In the genomic region with DNA sequence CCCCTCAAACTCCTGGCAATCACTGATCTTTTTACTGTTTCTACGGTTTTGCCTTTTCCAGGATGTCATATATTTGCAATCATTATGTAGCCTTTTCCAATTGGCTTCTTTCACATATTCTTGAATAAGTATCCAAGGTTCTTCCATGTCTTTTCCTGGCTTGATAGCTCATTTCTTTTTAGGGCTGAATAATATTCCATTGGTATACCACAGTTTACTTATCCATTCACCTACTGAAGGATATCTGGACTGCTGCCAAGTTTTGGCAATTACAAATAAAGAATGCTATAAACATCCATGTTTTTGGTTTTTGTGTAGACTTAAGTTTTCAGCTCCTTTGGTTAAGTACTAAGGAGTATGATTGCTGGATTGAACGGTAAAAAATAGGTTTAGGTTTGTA, we compare ENCODE assay signal across 23 cellular contexts. TPM values are rescaled to one million over a fixed set of nuclear protein-coding genes. Genes with fewer than 3 reads are reported as not detected.
DNase-seq lines count a peak whose midpoint lies in the region; ATAC-seq, FAIRE-seq and TF ChIP-seq lines count a peak whose summit lies in the region.
"Had no signal": no experiment of that assay in that cellular context is flagged by ENCODE, and none has a peak within 500 bp of the region (broad histone marks: within the 10 kb centered on the region; RNA-seq: fewer than 3 reads in every experiment).

No MANE protein-coding gene starts in this region.

- H4K20me1 ChIP-seq in SK-N-SH (ENCODE audit: insufficient read depth) (peaks cover 88% of the 10 kb centered on the region), K562 (replicated peaks; ENCODE audit: control insufficient read depth, insufficient read depth, low read length) (no peaks in the 10 kb centered on the region)

- H3K4me1 Mint-ChIP-seq in activated CD8-positive, alpha-beta T cell treated with anti-CD3 and anti-CD28 coated beads for 36 hours (ENCODE audit: low read depth): peaks cover 17% of the 10 kb centered on the region
- peaks cover 8% of the 10 kb centered on the region; the same call in 1 of the 2 replicates for H3K4me1 Mint-ChIP-seq in HFFc6 (ENCODE audit: low read depth)

- no peak for TF ChIP-seq CTCF in SK-N-SH (IDR thresholded peaks at IDR 0.05)
- TF ChIP-seq CTCF in K562 (IDR thresholded peaks at IDR 0.05 in 2 of 3, conservative IDR thresholded peaks at IDR 0.05 in 1 of 3; ENCODE audit: insufficient read depth in 2 of 3, low read depth in 1 of 3, low read length in 3 of 3): no peak
- TF ChIP-seq CTCF in activated CD8-positive, alpha-beta T cell treated with anti-CD3 and anti-CD28 coated beads for 36 hours (IDR thresholded peaks at IDR 0.05): no peak
- no peak for TF ChIP-seq CTCF in HFFc6 (IDR thresholded peaks at IDR 0.05)

- no peak overlapping the region for H3K27ac Mint-ChIP-seq in activated CD8-positive, alpha-beta T cell treated with anti-CD3 and anti-CD28 coated beads for 36 hours
- H3K27ac Mint-ChIP-seq in HFFc6: no peak overlapping the region
- H3K27ac Mint-ChIP-seq: T-cell had no signal

- H3K9me3 ChIP-seq in SK-N-SH (no peaks in the 10 kb centered on the region), K562 (replicated peaks; ENCODE audit: control insufficient read depth, insufficient read depth, low read depth, low read length) (no peaks in the 10 kb centered on the region)
- H3K9me3 ChIP-seq: Caco-2 had no signal

- H3K4me1 ChIP-seq in SK-N-SH (ENCODE audit: control insufficient read depth in 1 of 2, insufficient read depth in 2 of 2, low read depth in 1 of 2, low read length in 1 of 2) (no peaks in the 10 kb centered on the region), K562 (replicated peaks in 1 of 2; ENCODE audit: control insufficient read depth in 2 of 2, insufficient read depth in 2 of 2, low read length in 2 of 2) (peaks cover 0 to 3% of the 10 kb centered on the region in 2 experiments; a peak in 1 of 5 replicates)

- H3K4me2 ChIP-seq in SK-N-SH (no peak overlapping the region), K562 (ENCODE audit: insufficient read depth, low read length) (no peak overlapping the region)
- H3K4me2 ChIP-seq: BLaER1 had no signal

- no peak for TF ChIP-seq RAD21 in SK-N-SH (IDR thresholded peaks at IDR 0.05; ENCODE audit: low read length)
- no peak for TF ChIP-seq RAD21 in Ishikawa (IDR thresholded peaks at IDR 0.05; ENCODE audit: low read depth)
- TF ChIP-seq RAD21 in K562 (CRISPR knock-in tag; conservative IDR thresholded peaks at IDR 0.05 in 1 of 2, IDR thresholded peaks at IDR 0.05 in 1 of 2): no peak

- intact Hi-C loops in K562 (cut with micrococcal nuclease): no loop called here
- intact Hi-C loops in activated CD8-positive, alpha-beta T cell treated with anti-CD3 and anti-CD28 coated beads for 36 hours (cut with micrococcal nuclease): no loop called here

- no peak overlapping the region for H3K4me3 Mint-ChIP-seq in activated CD8-positive, alpha-beta T cell treated with anti-CD3 and anti-CD28 coated beads for 36 hours
- no peak overlapping the region for H3K4me3 Mint-ChIP-seq in HFFc6
- H3K4me3 Mint-ChIP-seq: CD4-positive, alpha-beta memory T cell; T-cell had no signal

- H3K79me2 ChIP-seq in SK-N-SH (ENCODE audit: insufficient read depth) (peaks cover 98% of the 10 kb centered on the region), K562 (ENCODE audit: control insufficient read depth, insufficient read depth, low read length) (peaks cover 66% of the 10 kb centered on the region)

- peaks cover 20% of the 10 kb centered on the region for H3F3A ChIP-seq in SK-N-SH (replicated peaks; ENCODE audit: insufficient read depth)

- H3K27me3 ChIP-seq in SK-N-SH (ENCODE audit: insufficient read depth): no peaks in the 10 kb centered on the region
- no peaks in the 10 kb centered on the region for H3K27me3 ChIP-seq in K562 (ENCODE audit: control insufficient read depth in 2 of 2, insufficient read depth in 2 of 2, low read length in 2 of 2)
- H3K27me3 ChIP-seq: BLaER1 had no signal

- no peaks in the 10 kb centered on the region for H3K9me2 ChIP-seq in SK-N-SH

- peaks cover 22% of the 10 kb centered on the region for H3K36me3 Mint-ChIP-seq in activated CD8-positive, alpha-beta T cell treated with anti-CD3 and anti-CD28 coated beads for 36 hours (ENCODE audit: low read depth)
- peaks cover 20% of the 10 kb centered on the region for H3K36me3 Mint-ChIP-seq in HFFc6 (ENCODE audit: low read depth)

- H3K4me3 ChIP-seq in SK-N-SH (ENCODE audit: low read depth in 2 of 2, low read length in 1 of 2): no peak overlapping the region
- H3K4me3 ChIP-seq in K562: no peak overlapping the region
- H3K4me3 ChIP-seq: BLaER1 had no signal

- H3K27me3 Mint-ChIP-seq in activated CD8-positive, alpha-beta T cell treated with anti-CD3 and anti-CD28 coated beads for 36 hours: no peaks in the 10 kb centered on the region
- no peaks in the 10 kb centered on the region for H3K27me3 Mint-ChIP-seq in HFFc6 (ENCODE audit: insufficient read depth)
- H3K27me3 Mint-ChIP-seq: CD4-positive, alpha-beta memory T cell; T-cell had no signal

- POLR2A ChIA-PET in SK-N-SH (lab: Yijun Ruan, JAX) (no interaction called here), K562 (lab: Yijun Ruan, JAX) (interaction anchor here (0.7 kb wide), 1 partner anchor 13 kb away, joined by 3 read pairs; no protein-coding TSS in a partner anchor)
- POLR2A ChIA-PET in activated CD8-positive, alpha-beta T cell treated with anti-CD3 and anti-CD28 coated beads for 36 hours (lab: Charles Lee): interaction anchor here (0.8 to 1.5 kb wide), 2 partner anchors 9 to 19 kb away, joined by 3 read pairs; no protein-coding TSS in a partner anchor

- peak; percentile 72 for FAIRE-seq in GM19239 (lab: Jason Lieb, UNC)
- FAIRE-seq in K562 (lab: Jason Lieb, UNC): no peak
- FAIRE-seq: H54 had no signal

- in situ Hi-C loops in K562 (cut with MboI): no loop called here

- 96% methylated on average over 2 of the region's 2 CpGs for WGBS in SK-N-SH (ENCODE audit: low lambda C conversion rate)
- WGBS in K562 (ENCODE audit: insufficient coverage, low coverage, missing lambda C conversion rate): 89% methylated on average over 2 of the region's 2 CpGs

- no peak overlapping the region for H3K27ac ChIP-seq in SK-N-SH (ENCODE audit: low read depth in 2 of 2, low read length in 1 of 2)
- H3K27ac ChIP-seq in K562 (ENCODE audit: extremely low read depth, low read depth, low read length): no peak overlapping the region
- H3K27ac ChIP-seq: BLaER1, HL-60 had no signal

- no peaks in the 10 kb centered on the region for H3K9me3 Mint-ChIP-seq in activated CD8-positive, alpha-beta T cell treated with anti-CD3 and anti-CD28 coated beads for 36 hours
- H3K9me3 Mint-ChIP-seq in HFFc6: no peaks in the 10 kb centered on the region
- H3K9me3 Mint-ChIP-seq: CD4-positive, alpha-beta memory T cell; T-cell had no signal

- H3K36me3 ChIP-seq in SK-N-SH (replicated peaks in 1 of 2; ENCODE audit: control insufficient read depth in 1 of 2, insufficient read depth in 2 of 2, low read length in 1 of 2): peaks cover 0 to 36% of the 10 kb centered on the region in 2 experiments
- H3K36me3 ChIP-seq in K562 (ENCODE audit: control insufficient read depth, insufficient read depth, low read length): peaks cover 22% of the 10 kb centered on the region; the same call in 1 of the 3 replicates

- H3K9me1 ChIP-seq in K562 (ENCODE audit: control insufficient read depth, insufficient read depth, low read length): no peaks in the 10 kb centered on the region

- no TSS peak for BruUV-seq in K562 (replicated peaks; lab: Mats Ljungman, UMichigan)

- H3K9ac ChIP-seq in SK-N-SH (no peak overlapping the region), K562 (ENCODE audit: insufficient read depth in 1 of 2, low read depth in 2 of 2, low read length in 2 of 2) (no peak overlapping the region)
- H3K9ac ChIP-seq: BLaER1 had no signal

- ATAC-seq in SK-N-SH treated with all-trans-retinoic acid at 6 μM for 48 hours (no peak), K562 (no peak)
- no peak for ATAC-seq in activated CD8-positive, alpha-beta T cell treated with anti-CD3 and anti-CD28 coated beads for 36 hours
- ATAC-seq: T-cell had no signal

- TF ChIP-seq EP300 in SK-N-SH (IDR thresholded peaks at IDR 0.05; ENCODE audit: borderline replicate concordance in 1 of 2, low read depth in 1 of 2, low read length in 1 of 2) (no peak), Ishikawa (IDR thresholded peaks at IDR 0.05; ENCODE audit: borderline replicate concordance) (no peak), K562 (IDR thresholded peaks at IDR 0.05; ENCODE audit: low read length) (no peak)

- H2AFZ ChIP-seq in SK-N-SH (ENCODE audit: low read depth): no peak overlapping the region
- no peak overlapping the region for H2AFZ ChIP-seq in K562 (ENCODE audit: low read depth, low read length)

- no peak for TF ChIP-seq POLR2A in K562 (conservative IDR thresholded peaks at IDR 0.05)

- no peak for DNase-seq in SK-N-SH
- no peak for DNase-seq in GM19239 (ENCODE audit: insufficient read length, low spot score)
- DNase-seq in K562 (ENCODE audit: extremely low read depth in 1 of 4, low spot score in 3 of 4): no peak
- DNase-seq in NCI-H187 (lab: John Stamatoyannopoulos, UW): no peak
- DNase-seq in activated CD8-positive, alpha-beta T cell treated with anti-CD3 and anti-CD28 coated beads for 36 hours: no peak
- no peak for DNase-seq in HFFc6
- DNase-seq: ACHN; Caco-2; CD4-positive, alpha-beta memory T cell; DMS153; Karpas-422; MV-4-11; NCI-H1105 treated with DMSO at 0.1 percent for 48 hours; NCI-H2081 treated with DMSO at 0.1 percent for 48 hours; NCI-H226; NCI-H524; SIG-M5; T-cell had no signal

- CTCF ChIA-PET in SK-N-SH (lab: Yijun Ruan, JAX): no interaction called here
- CTCF ChIA-PET in K562 (lab: Yijun Ruan, JAX; ENCODE audit: low intra/inter-chr PET ratio): no interaction called here
- CTCF ChIA-PET in activated CD8-positive, alpha-beta T cell treated with anti-CD3 and anti-CD28 coated beads for 36 hours (lab: Charles Lee): no interaction called here

RNA-seq across cellular contexts. Expression of gene GPATCH8, which starts 16.0 kb away (rescaled TPM):
- polyA plus RNA-seq in SK-N-SH (2012; rRNA removed) (12.7 and 15.2 TPM in 2 replicates), K562 (2011; rRNA removed) (10.6 and 17.3 TPM in 2 replicates), K562 (2014; fragmentation: Illumina TruSeq; extraction: Trizol) (22.2 and 24.8 TPM in 2 replicates), K562 (2014; fragmentation: Nextera tagmentation; extraction: Ambion mirVana) (10 to 100 TPM; 12.0 to 13.2 TPM), K562 (2014; rRNA removed) (14.5 and 15.6 TPM in 2 replicates)
- 10.5 and 10.9 TPM in 2 replicates for polyA plus RNA-seq in SK-N-SH (2012; cell fraction: cytosol; rRNA removed)
- polyA plus RNA-seq in SK-N-SH (2012; cell fraction: nucleus; rRNA removed): 19.6 and 31.5 TPM in 2 replicates
- total RNA-seq in K562 (2011; cell fraction: chromatin; rRNA removed; ENCODE audit: low replicate concordance): 35.5 and 88.3 TPM in 2 replicates
- total RNA-seq in K562 (2011; cell fraction: nucleolus; rRNA removed): 15.8 and 25.9 TPM in 2 replicates
- 46.9 and 79.0 TPM in 2 replicates for total RNA-seq in K562 (2011; cell fraction: nucleoplasm; rRNA removed)
- total RNA-seq in K562 (2014; rRNA removed) (11.6 and 12.5 TPM in 2 replicates), K562 (2014; rRNA removed; fragmentation: Illumina TruSeq; extraction: Trizol) (12.7 and 16.6 TPM in 2 replicates), K562 (2015; rRNA removed; fragmentation: Illumina TruSeq; extraction: Trizol) (12.9 and 14.1 TPM in 2 replicates), K562 (2021) (25.6 and 29.6 TPM in 2 replicates)
- polyA plus RNA-seq in K562 (2011; cell fraction: cytosol; rRNA removed): 7.8 and 9.3 TPM in 2 replicates
- polyA plus RNA-seq in K562 (2011; cell fraction: nucleus; rRNA removed): 17.6 and 18.6 TPM in 2 replicates
- polyA plus RNA-seq in K562 (2012): 14.7 and 15.0 TPM in 2 replicates
- 29.9 and 35.0 TPM in 2 replicates for polyA minus RNA-seq in K562 (2011; rRNA and poly(A)+ RNA removed)
- 12.0 and 17.7 TPM in 2 replicates for polyA minus RNA-seq in K562 (2011; cell fraction: cytosol; rRNA and poly(A)+ RNA removed)
- polyA minus RNA-seq in K562 (2011; cell fraction: nucleus; rRNA and poly(A)+ RNA removed): 11.8 and 15.6 TPM in 2 replicates
- 10 to 100 TPM; 34.0 to 36.8 TPM for total RNA-seq in activated CD8-positive, alpha-beta T cell treated with anti-CD3 and anti-CD28 coated beads for 36 hours
- total RNA-seq in HFFc6 (2021; fragmentation: NEBNext Ultra II Directional; extraction: Animal tissue kit (Norgen Biotek cat#: 25700)): 10 to 100 TPM; 23.4 to 30.0 (median 27.1) TPM

Comparison
In these comparisons a context has a peak if more than half of its experiments do, and no peak if none do; other contexts are left out.
1. Of the 27 proteins assayed by ChIP-seq in both K562 and SK-N-SH: peak only in K562: none; only in SK-N-SH: none; in both: NFIC; in neither: 26.